In genomic region chr10:90743291-90743690, GRCh38 we compare ENCODE assay signal across 33 cellular contexts.
"Had no signal": no experiment of that assay in that cellular context is flagged by ENCODE, and none has a peak within 500 bp of the region (broad histone marks: within the 10 kb centered on the region; RNA-seq: fewer than 3 reads in every experiment).

No MANE protein-coding gene starts in this region.

- DNase-seq: activated CD4-positive, alpha-beta memory T cell treated with anti-CD3 and anti-CD28 coated beads, Interleukin-2, amount 10 ng/mL, durations not matched to agents 7 days and 5 days; activated CD4-positive, alpha-beta T cell treated with anti-CD3 and anti-CD28 coated beads for 1 hour; activated CD4-positive, alpha-beta T cell treated with anti-CD3 and anti-CD28 coated beads, Interleukin-2, amount 10 ng/mL, durations not matched to agents 7 days and 5 days; activated CD8-positive, alpha-beta memory T cell treated with anti-CD3 and anti-CD28 coated beads, Interleukin-2, amount 50 U/mL, for 48 hours; activated gamma-delta T cell; activated naive CD4-positive, alpha-beta T cell treated with anti-CD3 and anti-CD28 coated beads, Interleukin-2, amount 10 ng/mL, durations not matched to agents 7 days and 5 days; activated naive CD8-positive, alpha-beta T cell treated with anti-CD3 and anti-CD28 coated beads, Interleukin-2, amount 10 ng/mL, durations not matched to agents 7 days and 5 days; activated T-cell treated with anti-CD3 and anti-CD28 coated beads, Interleukin-2, amount 50 U/mL, for 24 hours; amniotic stem cell; cerebellar nuclear complex; colonic mucosa; dorsolateral prefrontal cortex; effector memory CD4-positive, alpha-beta T cell; head of caudate nucleus; hippocampal formation; left ventricle myocardium inferior; naive thymus-derived CD8-positive, alpha-beta T cell; nucleus accumbens; pancreas; retina; stimulated activated CD4-positive, alpha-beta T cell treated with anti-CD3 and anti-CD28 coated beads, Interleukin-15, amount 100 ng/mL, for 24 hours; stimulated activated CD4-positive, alpha-beta T cell treated with anti-CD3 and anti-CD28 coated beads, Interleukin-2, amount 100 ng/mL, for 24 hours; stimulated activated naive B cell treated with anti-CD40 and anti-IgM and Interleukin-4, amounts not matched to agents 10 μg/mL and 1 μg/mL and 100 μg/mL, for 72 hours; stomach; T-helper 2 cell; thyroid gland had no signal

- H3K4me1 Mint-ChIP-seq: activated CD4-positive, alpha-beta memory T cell treated with anti-CD3 and anti-CD28 coated beads, Interleukin-2, amount 10 ng/mL, durations not matched to agents 7 days and 5 days; activated CD4-positive, alpha-beta T cell treated with anti-CD3 and anti-CD28 coated beads, Interleukin-2, amount 10 ng/mL, durations not matched to agents 7 days and 5 days; activated naive CD4-positive, alpha-beta T cell treated with anti-CD3 and anti-CD28 coated beads, Interleukin-2, amount 10 ng/mL, durations not matched to agents 7 days and 5 days; activated naive CD8-positive, alpha-beta T cell treated with anti-CD3 and anti-CD28 coated beads, Interleukin-2, amount 10 ng/mL, durations not matched to agents 7 days and 5 days; naive thymus-derived CD8-positive, alpha-beta T cell; neural crest cell; stimulated activated naive B cell treated with anti-CD40 and anti-IgM and Interleukin-4, amounts not matched to agents 10 μg/mL and 1 μg/mL and 100 μg/mL, for 72 hours; WTC11 had no signal

- H3K36me3 ChIP-seq: cardiac muscle cell, colonic mucosa, gastroesophageal sphincter, left ventricle myocardium inferior, pancreas, prostate gland, stomach, thyroid gland had no signal

- H3K36me3 Mint-ChIP-seq: activated naive CD4-positive, alpha-beta T cell treated with anti-CD3 and anti-CD28 coated beads, Interleukin-2, amount 10 ng/mL, durations not matched to agents 7 days and 5 days; activated naive CD8-positive, alpha-beta T cell treated with anti-CD3 and anti-CD28 coated beads, Interleukin-2, amount 10 ng/mL, durations not matched to agents 7 days and 5 days; mesothelial cell of epicardium; naive thymus-derived CD8-positive, alpha-beta T cell; stimulated activated naive B cell treated with anti-CD40 and anti-IgM and Interleukin-4, amounts not matched to agents 10 μg/mL and 1 μg/mL and 100 μg/mL, for 72 hours; WTC11 had no signal

- H3K27me3 ChIP-seq: cardiac muscle cell, colonic mucosa, pancreas, stomach, thyroid gland had no signal

- H3K27ac Mint-ChIP-seq: activated CD4-positive, alpha-beta memory T cell treated with anti-CD3 and anti-CD28 coated beads, Interleukin-2, amount 10 ng/mL, durations not matched to agents 7 days and 5 days; activated CD4-positive, alpha-beta T cell treated with anti-CD3 and anti-CD28 coated beads, Interleukin-2, amount 10 ng/mL, durations not matched to agents 7 days and 5 days; activated naive CD4-positive, alpha-beta T cell treated with anti-CD3 and anti-CD28 coated beads, Interleukin-2, amount 10 ng/mL, durations not matched to agents 7 days and 5 days; activated naive CD8-positive, alpha-beta T cell treated with anti-CD3 and anti-CD28 coated beads, Interleukin-2, amount 10 ng/mL, durations not matched to agents 7 days and 5 days; activated T-cell treated with anti-CD3 and anti-CD28 coated beads, Interleukin-2, amount 50 U/mL, for 24 hours; mesothelial cell of epicardium; naive thymus-derived CD8-positive, alpha-beta T cell; stimulated activated naive B cell treated with anti-CD40 and anti-IgM and Interleukin-4, amounts not matched to agents 10 μg/mL and 1 μg/mL and 100 μg/mL, for 72 hours; WTC11 had no signal

- H3K9me3 Mint-ChIP-seq: activated CD4-positive, alpha-beta memory T cell treated with anti-CD3 and anti-CD28 coated beads, Interleukin-2, amount 10 ng/mL, durations not matched to agents 7 days and 5 days; activated CD4-positive, alpha-beta T cell treated with anti-CD3 and anti-CD28 coated beads, Interleukin-2, amount 10 ng/mL, durations not matched to agents 7 days and 5 days; activated naive CD4-positive, alpha-beta T cell treated with anti-CD3 and anti-CD28 coated beads, Interleukin-2, amount 10 ng/mL, durations not matched to agents 7 days and 5 days; activated naive CD8-positive, alpha-beta T cell treated with anti-CD3 and anti-CD28 coated beads, Interleukin-2, amount 10 ng/mL, durations not matched to agents 7 days and 5 days; activated T-cell treated with anti-CD3 and anti-CD28 coated beads, Interleukin-2, amount 50 U/mL, for 24 hours; mesothelial cell of epicardium; naive thymus-derived CD8-positive, alpha-beta T cell; neural crest cell; stimulated activated naive B cell treated with anti-CD40 and anti-IgM and Interleukin-4, amounts not matched to agents 10 μg/mL and 1 μg/mL and 100 μg/mL, for 72 hours; WTC11 had no signal

- H3K4me3 ChIP-seq: cardiac muscle cell, colonic mucosa, dorsolateral prefrontal cortex, gastroesophageal sphincter, left ventricle myocardium inferior, lung, pancreas, prostate gland, stomach, thyroid gland had no signal

- H3K27ac ChIP-seq: cardiac muscle cell, colonic mucosa, dorsolateral prefrontal cortex, gastroesophageal sphincter, left ventricle myocardium inferior, pancreas, prostate gland, stomach, thyroid gland had no signal

- H3K4me1 ChIP-seq: colonic mucosa, gastroesophageal sphincter, left ventricle myocardium inferior, pancreas, prostate gland, stomach, thyroid gland had no signal

- H3K9me3 ChIP-seq: colonic mucosa, gastroesophageal sphincter, left ventricle myocardium inferior, pancreas, prostate gland, stomach, thyroid gland had no signal

- H3K4me3 Mint-ChIP-seq: activated CD4-positive, alpha-beta memory T cell treated with anti-CD3 and anti-CD28 coated beads, Interleukin-2, amount 10 ng/mL, durations not matched to agents 7 days and 5 days; activated CD4-positive, alpha-beta T cell treated with anti-CD3 and anti-CD28 coated beads, Interleukin-2, amount 10 ng/mL, durations not matched to agents 7 days and 5 days; activated naive CD4-positive, alpha-beta T cell treated with anti-CD3 and anti-CD28 coated beads, Interleukin-2, amount 10 ng/mL, durations not matched to agents 7 days and 5 days; activated naive CD8-positive, alpha-beta T cell treated with anti-CD3 and anti-CD28 coated beads, Interleukin-2, amount 10 ng/mL, durations not matched to agents 7 days and 5 days; activated T-cell treated with anti-CD3 and anti-CD28 coated beads, Interleukin-2, amount 50 U/mL, for 24 hours; mesothelial cell of epicardium; naive thymus-derived CD8-positive, alpha-beta T cell; neural crest cell; stimulated activated naive B cell treated with anti-CD40 and anti-IgM and Interleukin-4, amounts not matched to agents 10 μg/mL and 1 μg/mL and 100 μg/mL, for 72 hours; WTC11 had no signal
